Comparison of ENCODE assay signal across 14 cellular contexts in the genomic region with DNA sequence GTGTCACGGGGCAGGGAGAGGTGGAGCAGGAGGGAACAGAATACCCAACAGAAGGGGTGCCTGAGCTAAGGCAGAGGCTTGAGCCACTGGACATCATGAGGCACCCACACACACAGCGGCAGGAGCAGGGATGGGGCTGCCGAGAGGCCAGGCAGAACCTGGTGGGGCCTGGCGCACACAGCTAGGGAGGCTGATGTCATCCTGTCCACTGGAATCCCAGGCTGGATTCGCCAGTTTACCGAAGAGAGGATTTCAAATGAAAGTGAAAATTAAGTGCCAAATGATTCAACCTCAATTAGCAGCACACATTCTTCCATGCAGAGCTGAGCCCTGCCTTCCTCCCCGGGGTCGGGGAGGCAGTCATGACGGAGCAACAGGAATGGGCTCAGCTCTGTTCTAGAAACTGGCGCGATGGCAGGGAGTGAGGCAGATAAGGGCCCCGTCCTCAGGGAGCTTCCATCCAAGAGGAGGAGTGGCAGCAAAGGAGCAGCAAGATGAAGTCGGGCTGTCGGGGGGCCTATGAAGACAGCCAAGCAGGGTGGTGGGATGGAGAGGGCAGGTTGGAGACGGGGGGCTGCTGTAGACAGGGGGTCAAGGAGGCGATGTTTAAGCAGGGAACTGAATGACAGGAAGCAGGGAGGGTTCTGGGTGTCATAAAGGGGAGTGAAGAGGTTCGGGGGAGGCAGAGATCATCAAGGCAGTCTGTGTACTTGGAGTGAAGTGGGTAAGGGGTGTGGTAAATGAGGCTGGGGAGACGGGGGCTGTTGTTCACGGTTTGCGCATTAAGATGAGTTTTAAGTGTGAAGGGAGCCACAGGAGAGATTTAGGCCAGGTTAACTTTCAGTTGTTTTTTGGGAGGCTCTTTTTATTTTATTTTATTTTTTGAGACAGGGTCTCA. TPM values are rescaled to one million over a fixed set of nuclear protein-coding genes. Genes with fewer than 3 reads are reported as not detected.
DNase-seq lines count a peak whose midpoint lies in the region; ATAC-seq, FAIRE-seq and TF ChIP-seq lines count a peak whose summit lies in the region.
"Had no signal": no experiment of that assay in that cellular context is flagged by ENCODE, and none has a peak within 500 bp of the region (broad histone marks: within the 10 kb centered on the region; RNA-seq: fewer than 3 reads in every experiment).

No MANE protein-coding gene starts in this region.

- H3K4me1 ChIP-seq in RWPE2 (ENCODE audit: insufficient read depth, poor library complexity, severe bottlenecking): peaks cover 2% of the 10 kb centered on the region
- H3K4me1 ChIP-seq in effector memory CD4-positive, alpha-beta T cell (ENCODE audit: control insufficient read depth, insufficient read depth, low read length, poor library complexity, severe bottlenecking): peaks cover 91% of the 10 kb centered on the region

- peak overlapping the region; percentile 93 for H3K27ac Mint-ChIP-seq in T-helper 2 cell treated with Interferon-gamma antibody and Interleukin-4, amounts not matched to agents 5 μg/mL and 100 μg/mL, for 36 hours
- H3K27ac Mint-ChIP-seq: HFFc6 had no signal

- H3K36me3 ChIP-seq in RWPE2 (ENCODE audit: low read depth): peaks cover 69% of the 10 kb centered on the region
- H3K36me3 ChIP-seq in effector memory CD4-positive, alpha-beta T cell (ENCODE audit: control insufficient read depth, insufficient read depth, low read length): peaks cover 42% of the 10 kb centered on the region

- no peak overlapping the region for H3K4me3 ChIP-seq in RWPE2 (ENCODE audit: severe bottlenecking)
- peak overlapping the region; percentile 27 for H3K4me3 ChIP-seq in effector memory CD4-positive, alpha-beta T cell (ENCODE audit: insufficient read depth, low read depth, low read length, poor library complexity, severe bottlenecking)
- H3K4me3 ChIP-seq in retinal pigment epithelial cell (ENCODE audit: low read length): no peak overlapping the region

- H3K27me3 Mint-ChIP-seq in T-helper 2 cell treated with Interferon-gamma antibody and Interleukin-4, amounts not matched to agents 5 μg/mL and 100 μg/mL, for 36 hours (ENCODE audit: low read depth): no peaks in the 10 kb centered on the region

- TF ChIP-seq CTCF in RWPE2 (IDR thresholded peaks at IDR 0.05; ENCODE audit: poor library complexity, severe bottlenecking) (no peak), retinal pigment epithelial cell (conservative IDR thresholded peaks at IDR 0.05; ENCODE audit: low read depth, low read length) (no peak), GM10266 (IDR thresholded peaks at IDR 0.05; ENCODE audit: control insufficient read depth, insufficient read depth, low read depth, missing control alignments) (no peak)

- peaks cover 96% of the 10 kb centered on the region for H3K36me3 Mint-ChIP-seq in T-helper 2 cell treated with Interferon-gamma antibody and Interleukin-4, amounts not matched to agents 5 μg/mL and 100 μg/mL, for 36 hours (ENCODE audit: low read depth)

- no peaks in the 10 kb centered on the region for H3K27me3 ChIP-seq in RWPE2 (ENCODE audit: insufficient read depth, poor library complexity, severe bottlenecking)
- no peaks in the 10 kb centered on the region for H3K27me3 ChIP-seq in effector memory CD4-positive, alpha-beta T cell (replicated peaks; ENCODE audit: control insufficient read depth, insufficient read depth, low read length, poor library complexity, severe bottlenecking)

- H3K27ac ChIP-seq in RWPE2 (ENCODE audit: poor library complexity, severe bottlenecking): no peak overlapping the region
- H3K27ac ChIP-seq in effector memory CD4-positive, alpha-beta T cell (ENCODE audit: insufficient read depth, low read length, poor library complexity, severe bottlenecking): peak overlapping the region; percentile 87

- no peaks in the 10 kb centered on the region for H3K9me3 Mint-ChIP-seq in T-helper 2 cell treated with Interferon-gamma antibody and Interleukin-4, amounts not matched to agents 5 μg/mL and 100 μg/mL, for 36 hours
- H3K9me3 Mint-ChIP-seq: HFFc6 had no signal

- ATAC-seq in RWPE2 (ENCODE audit: low read depth) (no peak), GM19463 (IDR thresholded peaks at IDR 0.05; ENCODE audit: unreplicated experiment) (no peak)

- no peak for FAIRE-seq in frontal cortex (lab: Jason Lieb, UNC)
- FAIRE-seq: A204.1 had no signal

- H3K4me1 Mint-ChIP-seq in T-helper 2 cell treated with Interferon-gamma antibody and Interleukin-4, amounts not matched to agents 5 μg/mL and 100 μg/mL, for 36 hours (ENCODE audit: low read depth): peaks cover 82% of the 10 kb centered on the region

- peak overlapping the region; percentile 99 for H3K4me3 Mint-ChIP-seq in T-helper 2 cell treated with Interferon-gamma antibody and Interleukin-4, amounts not matched to agents 5 μg/mL and 100 μg/mL, for 36 hours
- H3K4me3 Mint-ChIP-seq: HFFc6 had no signal

- DNase-seq in T-helper 2 cell treated with Interferon-gamma antibody and Interleukin-4, amounts not matched to agents 5 μg/mL and 100 μg/mL, for 36 hours (ENCODE audit: low spot score): no peak
- DNase-seq in T-helper 2 cell (no peak), RWPE2 (ENCODE audit: low spot score) (peak; percentile 24), retinal pigment epithelial cell (ENCODE audit: low read depth) (peak; percentile 88), GM10266 (ENCODE audit: extremely low spot score) (no peak), frontal cortex (ENCODE audit: low spot score in 2 of 2) (no peak)
- DNase-seq in effector memory CD4-positive, alpha-beta T cell: no peak
- DNase-seq: cerebellar nuclear complex, GDM1, heart right ventricle, HFFc6, NCI-H146 had no signal

- no peaks in the 10 kb centered on the region for H3K9me3 ChIP-seq in RWPE2 (ENCODE audit: severe bottlenecking)
- no peaks in the 10 kb centered on the region for H3K9me3 ChIP-seq in effector memory CD4-positive, alpha-beta T cell (ENCODE audit: control insufficient read depth, low read length)
- H3K9me3 ChIP-seq: heart right ventricle had no signal

RNA-seq across cellular contexts. Expression of gene RAC2, which starts 6.4 kb away (rescaled TPM):
- under 0.01 TPM for total RNA-seq in frontal cortex

RNA-seq across cellular contexts. Expression of gene SSTR3, which starts 25.3 kb away (rescaled TPM):
- 0.41 TPM for total RNA-seq in frontal cortex
- total RNA-seq: heart right ventricle, HFFc6 had no signal

RNA-seq across cellular contexts. Expression of gene CYTH4, which starts 44.7 kb away (rescaled TPM):
- total RNA-seq in frontal cortex: 2.9 TPM

RNA-seq across cellular contexts. Expression of gene C1QTNF6, which starts 49.6 kb away (rescaled TPM):
- 3.7 TPM for total RNA-seq in frontal cortex

Comparison
In these comparisons a context has a peak if more than half of its experiments do, and no peak if none do; other contexts are left out.
1. DNase-seq: peak in RWPE2 (single experiment) and retinal pigment epithelial cell (single experiment); none in T-helper 2 cell treated with Interferon-gamma antibody and Interleukin-4, amounts not matched to agents 5 μg/mL and 100 μg/mL, for 36 hours (single experiment), T-helper 2 cell (0 of 5), effector memory CD4-positive, alpha-beta T cell (0 of 3), GM10266 (single experiment) and frontal cortex (0 of 2).